Comparison of ENCODE assay signal across 9 cellular contexts in the genomic region with DNA sequence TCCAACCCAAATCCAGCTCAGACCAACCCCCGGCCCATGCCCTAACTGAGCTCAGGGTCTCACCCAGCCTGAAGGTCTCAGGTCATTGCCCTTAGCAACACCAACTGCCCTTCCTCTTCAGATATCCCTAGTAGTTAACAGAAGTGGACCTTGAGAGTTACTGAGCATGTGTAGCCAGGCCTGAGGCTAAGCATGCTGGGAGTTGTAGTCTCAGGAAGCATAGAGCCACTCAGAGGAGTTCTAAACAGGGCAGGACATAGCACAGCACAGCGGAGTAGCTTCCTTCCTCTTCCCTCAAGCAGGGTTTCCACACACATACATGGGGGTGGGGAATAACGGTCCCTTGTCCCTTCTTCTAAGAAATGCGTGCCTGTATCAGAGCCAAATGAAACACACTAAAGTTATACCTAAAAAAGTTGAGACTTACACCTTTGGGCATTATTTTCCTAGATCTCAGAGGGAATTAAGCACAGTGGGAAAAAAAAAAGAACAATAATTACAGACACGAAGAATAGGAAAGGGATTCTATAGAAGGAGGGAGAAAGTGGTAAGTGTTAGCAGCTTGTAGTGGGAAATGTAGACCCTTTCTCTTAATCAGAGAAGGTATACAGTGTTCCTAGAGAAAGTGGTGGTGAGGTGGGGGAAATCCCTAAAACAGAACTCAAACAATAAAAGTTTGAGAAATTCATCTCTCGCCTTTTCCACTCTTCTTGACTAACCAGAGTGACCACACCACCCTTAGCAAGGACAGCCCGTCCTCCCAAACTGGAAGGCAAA. TPM values are rescaled to one million over a fixed set of nuclear protein-coding genes. Genes with fewer than 3 reads are reported as not detected.
DNase-seq lines count a peak whose midpoint lies in the region; ATAC-seq and TF ChIP-seq lines count a peak whose summit lies in the region.
"Had no signal": no experiment of that assay in that cellular context is flagged by ENCODE, and none has a peak within 500 bp of the region (broad histone marks: within the 10 kb centered on the region; RNA-seq: fewer than 3 reads in every experiment).

No MANE protein-coding gene starts in this region.

- POLR2A ChIA-PET in Panc1 (lab: Charles Lee) = interaction anchor here (0.5 to 0.6 kb wide), 2 partner anchors 44 to 59 kb away, joined by 5 to 10 read pairs; no protein-coding TSS in a partner anchor

- in situ Hi-C loops in Panc1 (cut with HindIII; ENCODE audit: low pct_unique_long_range_greater_than_20kb, low sequenced_read_pairs) = no loop called here

- H3K4me1 ChIP-seq in Panc1 (ENCODE audit: control insufficient read depth, insufficient read depth, low read length) = peaks cover 28% of the 10 kb centered on the region

- no peak for TF ChIP-seq CTCF in Panc1 (IDR thresholded peaks at IDR 0.05)
- no peak for TF ChIP-seq CTCF in omental fat pad (IDR thresholded peaks at IDR 0.05)

- intact Hi-C loops in Panc1 (cut with micrococcal nuclease; ENCODE audit: unreplicated experiment) = no loop called here

- peaks cover 46% of the 10 kb centered on the region for H3K36me3 Mint-ChIP-seq in activated naive CD4-positive, alpha-beta T cell treated with anti-CD3 and anti-CD28 coated beads, Interleukin-2, amount 10 ng/mL, durations not matched to agents 7 days and 5 days

- peak overlapping the region; percentile 56 for H3K27ac Mint-ChIP-seq in activated naive CD4-positive, alpha-beta T cell treated with anti-CD3 and anti-CD28 coated beads, Interleukin-2, amount 10 ng/mL, durations not matched to agents 7 days and 5 days

- BruUV-seq in Panc1 (replicated peaks; lab: Mats Ljungman, UMichigan) = no TSS peak

- H3K27ac ChIP-seq in Panc1 (ENCODE audit: low read length) = 0 out of 2 replicates have a peak overlapping the region, but pooled peaks have one; percentile 48

- H3K4me3 ChIP-seq in Panc1 (ENCODE audit: low read depth in 2 of 2, low read length in 2 of 2) = no peak overlapping the region; a peak in 1 of 4 replicates

- no peaks in the 10 kb centered on the region for H3K27me3 ChIP-seq in Panc1 (ENCODE audit: control insufficient read depth, insufficient read depth, low read length)

- H3K36me3 ChIP-seq in Panc1 (ENCODE audit: control insufficient read depth, insufficient read depth, low read length) = peaks cover 17% of the 10 kb centered on the region

- H3K4me3 Mint-ChIP-seq in activated naive CD4-positive, alpha-beta T cell treated with anti-CD3 and anti-CD28 coated beads, Interleukin-2, amount 10 ng/mL, durations not matched to agents 7 days and 5 days = peak overlapping the region; percentile 92

- no peaks in the 10 kb centered on the region for H3K9me3 ChIP-seq in Panc1 (ENCODE audit: control insufficient read depth, insufficient read depth, low read depth, low read length)

- H3K9me3 Mint-ChIP-seq in activated naive CD4-positive, alpha-beta T cell treated with anti-CD3 and anti-CD28 coated beads, Interleukin-2, amount 10 ng/mL, durations not matched to agents 7 days and 5 days = no peaks in the 10 kb centered on the region

- CTCF ChIA-PET in Panc1 (lab: Charles Lee) = no interaction called here
- CTCF ChIA-PET in activated naive CD4-positive, alpha-beta T cell treated with anti-CD3 and anti-CD28 coated beads, Interleukin-2, amount 10 ng/mL, durations not matched to agents 7 days and 5 days (lab: Charles Lee) = interaction anchor here (0.9 to 2.7 kb wide), 6 partner anchors 8 to 42 kb away, joined by 3 to 10 read pairs (median 6); no protein-coding TSS in a partner anchor

- peaks cover 5% of the 10 kb centered on the region for H3K27me3 Mint-ChIP-seq in activated naive CD4-positive, alpha-beta T cell treated with anti-CD3 and anti-CD28 coated beads, Interleukin-2, amount 10 ng/mL, durations not matched to agents 7 days and 5 days

- ATAC-seq in GM18520 (IDR thresholded peaks at IDR 0.05; ENCODE audit: unreplicated experiment) = peak; percentile 68
- ATAC-seq in HG03045 (IDR thresholded peaks at IDR 0.05; ENCODE audit: unreplicated experiment) = peak; percentile 51
- peak; percentile 57 for ATAC-seq in Panc1
- peak; percentile 24 for ATAC-seq in omental fat pad (ENCODE audit: low FRiP score)

- DNase-seq in Ammon's horn (ENCODE audit: low spot score) (peak; percentile 90), Panc1 (ENCODE audit: low read depth, low spot score) (no peak), globus pallidus (ENCODE audit: low spot score) (peak; percentile 75), omental fat pad (ENCODE audit: low spot score) (no peak), NCI-H187 (lab: John Stamatoyannopoulos, UW) (no peak)
- DNase-seq in activated naive CD4-positive, alpha-beta T cell treated with anti-CD3 and anti-CD28 coated beads, Interleukin-2, amount 10 ng/mL, durations not matched to agents 7 days and 5 days = peak; percentile 72

- peaks cover 48% of the 10 kb centered on the region for H3K4me1 Mint-ChIP-seq in activated naive CD4-positive, alpha-beta T cell treated with anti-CD3 and anti-CD28 coated beads, Interleukin-2, amount 10 ng/mL, durations not matched to agents 7 days and 5 days

RNA-seq across cellular contexts. Expression of gene KMT2D, which starts 4.4 kb away (rescaled TPM):
- total RNA-seq in Panc1 (2021; ENCODE audit: unreplicated experiment) (64.7 TPM), omental fat pad (10 to 100 TPM; 31.2 to 87.0 (median 49.0) TPM)
- 49.9 TPM for polyA plus RNA-seq in Panc1 (2012; ENCODE audit: insufficient read length)

RNA-seq across cellular contexts. Expression of gene RHEBL1, which starts 13.6 kb away (rescaled TPM):
- total RNA-seq in Panc1 (2021; ENCODE audit: unreplicated experiment) (4.7 TPM), omental fat pad (under 1 TPM in 1 of 4 donors, not detected in 3; 0.96 TPM)
- polyA plus RNA-seq in Panc1 (2012; ENCODE audit: insufficient read length) = 5.1 TPM

RNA-seq across cellular contexts. Expression of gene PRKAG1, which starts 37.6 kb away (rescaled TPM):
- total RNA-seq in Panc1 (2021; ENCODE audit: unreplicated experiment) = 57.3 TPM
- polyA plus RNA-seq in Panc1 (2012; ENCODE audit: insufficient read length) = 55.5 TPM
- 10 to 100 TPM; 40.0 to 64.2 (median 54.4) TPM for total RNA-seq in omental fat pad

RNA-seq across cellular contexts. Expression of gene DHH, which starts 38.4 kb away (rescaled TPM):
- total RNA-seq in Panc1 (2021; ENCODE audit: unreplicated experiment) (1.9 TPM), omental fat pad (1 to 10 TPM in 2 of 4 donors, under 1 TPM in 2; 0.72 to 2.0 (median 1.3) TPM)
- 2.1 TPM for polyA plus RNA-seq in Panc1 (2012; ENCODE audit: insufficient read length)
- total RNA-seq: activated CD8-positive, alpha-beta memory T cell treated with anti-CD3 and anti-CD28 coated beads for 36 hours had no signal

RNA-seq across cellular contexts. Expression of gene LMBR1L, which starts 54.5 kb away (rescaled TPM):
- total RNA-seq in Panc1 (2021; ENCODE audit: unreplicated experiment) (34.4 TPM), omental fat pad (10 to 100 TPM; 23.2 to 68.4 (median 37.8) TPM)
- 32.6 TPM for polyA plus RNA-seq in Panc1 (2012; ENCODE audit: insufficient read length)

Comparison
In these comparisons a context has a peak if more than half of its experiments do, and no peak if none do; other contexts are left out.
1. DNase-seq: peak in Ammon's horn (single experiment), activated naive CD4-positive, alpha-beta T cell treated with anti-CD3 and anti-CD28 coated beads, Interleukin-2, amount 10 ng/mL, durations not matched to agents 7 days and 5 days (single experiment) and globus pallidus (single experiment); none in Panc1 (single experiment), omental fat pad (single experiment) and NCI-H187 (0 of 2).
2. Peak in every context shown above with its lines, with median percentiles within 50 percentile points of each other: ATAC-seq.